ENCODE assay signal across 8 cellular contexts in genomic region chr10:103712898-103713498, GRCh38.
DNase-seq lines count a peak whose midpoint lies in the region; ATAC-seq, FAIRE-seq and TF ChIP-seq lines count a peak whose summit lies in the region.

No MANE protein-coding gene starts in this region.

- intact Hi-C loops in Panc1 (cut with micrococcal nuclease; ENCODE audit: unreplicated experiment) = loop anchor here (1.0 kb wide), 2 partner anchors 146 to 171 kb away; no protein-coding TSS in a partner anchor

- ATAC-seq in A549 (peak; percentile 79 to 90), Panc1 (peak; percentile 84)

- no peak overlapping the region for H3K27ac Mint-ChIP-seq in neural crest cell (ENCODE audit: unreplicated experiment)

- no peak overlapping the region for H2AFZ ChIP-seq in fibroblast of lung (ENCODE audit: low read length)

- in situ Hi-C loops in Panc1 (cut with HindIII; ENCODE audit: low pct_unique_long_range_greater_than_20kb, low sequenced_read_pairs) = no loop called here

- H3K27ac ChIP-seq in A549 = peak overlapping the region in 1 of 2 experiments; percentile 35; a peak in 2 of 6 replicates
- H3K27ac ChIP-seq in HL-60 (replicated peaks) = no peak overlapping the region
- H3K27ac ChIP-seq in Panc1 (ENCODE audit: low read length) = no peak overlapping the region
- H3K27ac ChIP-seq in fibroblast of lung (ENCODE audit: insufficient read depth, low read length) = no peak overlapping the region

- no peak overlapping the region for H3K4me3 ChIP-seq in A549
- no peak overlapping the region for H3K4me3 ChIP-seq in HL-60 (replicated peaks; ENCODE audit: insufficient read depth, low read length)
- no peak overlapping the region for H3K4me3 ChIP-seq in Panc1 (ENCODE audit: low read depth in 2 of 2, low read length in 2 of 2)
- H3K4me3 ChIP-seq in fibroblast of lung (replicated peaks in 1 of 4; ENCODE audit: control extremely low read depth in 1 of 4, insufficient read depth in 1 of 4, low read depth in 3 of 4, low read length in 4 of 4) = no peak overlapping the region

- no TSS peak for BruUV-seq in Panc1 (replicated peaks; lab: Mats Ljungman, UMichigan)

- H4K20me1 ChIP-seq in fibroblast of lung (ENCODE audit: control insufficient read depth, extremely low read depth, insufficient read depth, low read length) = no peaks in the 10 kb centered on the region

- no peak for TF ChIP-seq EP300 in A549 (IDR thresholded peaks at IDR 0.05)

- FAIRE-seq in A549 (lab: Jason Lieb, UNC) = peak; percentile 51
- peak; percentile 94 for FAIRE-seq in GM12892 (lab: Jason Lieb, UNC)

- H3K4me1 Mint-ChIP-seq in neural crest cell = peaks cover 31% of the 10 kb centered on the region

- no peak overlapping the region for H3K9ac ChIP-seq in fibroblast of lung (ENCODE audit: insufficient read depth, low read length)

- no peaks in the 10 kb centered on the region for H3K79me2 ChIP-seq in fibroblast of lung (ENCODE audit: control insufficient read depth, insufficient read depth, low read length)

- H3K9me3 ChIP-seq in A549 (no peaks in the 10 kb centered on the region), Panc1 (ENCODE audit: control insufficient read depth, insufficient read depth, low read depth, low read length) (no peaks in the 10 kb centered on the region), fibroblast of lung (ENCODE audit: control insufficient read depth, insufficient read depth, low read depth, low read length) (no peaks in the 10 kb centered on the region)

- POLR2A ChIA-PET in A549 (lab: Yijun Ruan, JAX) (no interaction called here), Panc1 (lab: Charles Lee) (interaction anchor here (0.5 to 0.6 kb wide), 2 partner anchors 18 to 292 kb away, joined by 3 to 9 read pairs; no protein-coding TSS in a partner anchor)

- DNase-seq in A549 (ENCODE audit: low read depth in 1 of 2, low spot score in 1 of 2) = peak; percentile 71 to 74
- peak; percentile 59 for DNase-seq in GM12892 (ENCODE audit: insufficient read length)
- peak; percentile 56 to 74 for DNase-seq in HL-60 (ENCODE audit: low read depth in 1 of 2, low spot score in 1 of 2)
- DNase-seq in Panc1 (ENCODE audit: low read depth, low spot score) = peak; percentile 67
- peak; percentile 87 to 90 for DNase-seq in activated T-cell treated with anti-CD3 and anti-CD28 coated beads, Interleukin-2, amount 50 U/mL, for 48 hours
- DNase-seq in fibroblast of lung (ENCODE audit: low read depth in 2 of 2) = peak; percentile 55 to 83
- DNase-seq in neural crest cell (ENCODE audit: low read depth, low spot score) = peak; percentile 89
- DNase-seq in stromal cell of bone marrow (ENCODE audit: low read depth) = peak; percentile 47

- TF ChIP-seq CTCF in A549 (IDR thresholded peaks at IDR 0.05) = peak; percentile 94
- peak; percentile 91 for TF ChIP-seq CTCF in HL-60 (IDR thresholded peaks at IDR 0.05; ENCODE audit: insufficient read depth, low read length)
- peak; percentile 91 for TF ChIP-seq CTCF in Panc1 (IDR thresholded peaks at IDR 0.05)
- TF ChIP-seq CTCF in fibroblast of lung (conservative IDR thresholded peaks at IDR 0.05 in 1 of 2, IDR thresholded peaks at IDR 0.05 in 1 of 2; ENCODE audit: low read depth in 1 of 2, low read length in 2 of 2) = peak; percentile 86 to 91
- peak; percentile 94 for TF ChIP-seq CTCF in neural crest cell (conservative IDR thresholded peaks at IDR 0.05)

- H3K36me3 ChIP-seq in Panc1 (ENCODE audit: control insufficient read depth, insufficient read depth, low read length) (no peaks in the 10 kb centered on the region), fibroblast of lung (ENCODE audit: control insufficient read depth, insufficient read depth, low read length) (peaks cover 2% of the 10 kb centered on the region)

- H3K27me3 Mint-ChIP-seq in neural crest cell (ENCODE audit: low read depth) = no peaks in the 10 kb centered on the region

- no peak overlapping the region for H3K4me3 Mint-ChIP-seq in neural crest cell

- no peaks in the 10 kb centered on the region for H3K9me3 Mint-ChIP-seq in neural crest cell

- H3K27me3 ChIP-seq in HL-60 (ENCODE audit: insufficient read depth, poor library complexity, severe bottlenecking) (no peaks in the 10 kb centered on the region), Panc1 (ENCODE audit: control insufficient read depth, insufficient read depth, low read length) (no peaks in the 10 kb centered on the region), fibroblast of lung (ENCODE audit: control insufficient read depth, insufficient read depth, low read length) (no peaks in the 10 kb centered on the region)

- H3K4me2 ChIP-seq in A549 (no peak overlapping the region), fibroblast of lung (ENCODE audit: extremely low read depth, insufficient read depth, low read length) (no peak overlapping the region)

- 14% methylated on average over 8 of the region's 8 CpGs for WGBS in A549 (ENCODE audit: missing lambda C conversion rate)

- TF ChIP-seq RAD21 in A549 (conservative IDR thresholded peaks at IDR 0.05 in 1 of 2, IDR thresholded peaks at IDR 0.05 in 1 of 2) = peak; percentile 98

- no peaks in the 10 kb centered on the region for H3K36me3 Mint-ChIP-seq in neural crest cell (ENCODE audit: low read depth)

- TF ChIP-seq POLR2A in A549 (IDR thresholded peaks at IDR 0.05; ENCODE audit: low read length) (no peak), GM12892 (IDR thresholded peaks at IDR 0.05; ENCODE audit: low read depth, low read length) (no peak)

- CTCF ChIA-PET in A549 (lab: Yijun Ruan, JAX) = interaction anchor here (0.5 to 14.5 kb wide), 64 partner anchors 10 to 884 kb away, joined by 3 to 321 read pairs (median 4); partner anchors contain the start of genes SFR1 and SH3PXD2A
- CTCF ChIA-PET in Panc1 (lab: Charles Lee) = interaction anchor here (0.6 to 2.0 kb wide), 7 partner anchors 135 to 175 kb away, joined by 3 to 9 read pairs (median 5); no protein-coding TSS in a partner anchor

- H3K4me1 ChIP-seq in A549 (peaks cover 19% of the 10 kb centered on the region; the same call in 2 of the 3 replicates), Panc1 (ENCODE audit: control insufficient read depth, insufficient read depth, low read length) (peaks cover 4% of the 10 kb centered on the region; the same call in 1 of the 2 replicates), fibroblast of lung (ENCODE audit: control insufficient read depth, extremely low read depth, insufficient read depth, low read length) (peaks cover 24% of the 10 kb centered on the region)

TF ChIP-seq in A549, 52 proteins besides CTCF, POLR2A, EP300 and RAD21:
- TF ChIP-seq USF2 (IDR thresholded peaks at IDR 0.05) (no peak), SMC3 (IDR thresholded peaks at IDR 0.05) (peak; percentile 98)
